In genomic region chr20:31628057-31628456, GRCh38 we compare ENCODE assay signal across 16 cellular contexts. TPM values are rescaled to one million over a fixed set of nuclear protein-coding genes. Genes with fewer than 3 reads are reported as not detected.
"Had no signal": no experiment of that assay in that cellular context is flagged by ENCODE, and none has a peak within 500 bp of the region (broad histone marks: within the 10 kb centered on the region; RNA-seq: fewer than 3 reads in every experiment).

No MANE protein-coding gene starts in this region.

RNA-seq across cellular contexts. Expression of gene COX4I2, which starts 9.7 kb away (rescaled TPM):
- total RNA-seq: activated naive CD4-positive, alpha-beta T cell treated with anti-CD3 and anti-CD28 coated beads for 36 hours; activated naive CD4-positive, alpha-beta T cell treated with anti-CD3 and anti-CD28 coated beads, Interleukin-2, amount 50 U/mL, for 72 hours; activated naive CD8-positive, alpha-beta T cell treated with anti-CD3 and anti-CD28 coated beads for 36 hours; activated naive CD8-positive, alpha-beta T cell treated with anti-CD3 and anti-CD28 coated beads, Interleukin-2, amount 10 ng/mL, durations not matched to agents 7 days and 5 days; activated T-cell treated with anti-CD3 and anti-CD28 coated beads, Interleukin-2, amount 50 U/mL, for 4 hours; activated T-cell treated with anti-CD3 and anti-CD28 coated beads, Interleukin-2, amount 50 U/mL, for 72 hours; activated T-helper 1 cell treated with anti-CD3 and anti-CD28 coated beads, Interleukin-12 subunit alpha, Interleukin-12 subunit beta, Interleukin-2, Interleukin-4 antibody, amounts not matched to agents 30 ng/mL and 10 ng/mL and 1 ng/mL, durations not matched to agents 14 hours and 24 hours and 36 hours; activated T-helper 17 cell treated with anti-CD3 and anti-CD28 coated beads, Interleukin-2, amount 50 U/mL, for 72 hours; activated T-helper 2 cell treated with anti-CD3 and anti-CD28 coated beads, Interferon-gamma antibody, Interleukin-2, Interleukin-4, amounts not matched to agents 10 μg/mL and 5 μg/mL and 100 μg/mL, durations not matched to agents 14 hours and 24 hours and 36 hours; adrenal gland; astrocyte; body of pancreas; bronchial epithelial cell; cardiac muscle cell; cerebellum; chondrocyte had no signal
